ENCODE assay signal across 7 cellular contexts in genomic region chr3:125695688-125696087, GRCh38.
"Had no signal": no experiment of that assay in that cellular context is flagged by ENCODE, and none has a peak within 500 bp of the region (broad histone marks: within the 10 kb centered on the region; RNA-seq: fewer than 3 reads in every experiment).

No MANE protein-coding gene starts in this region.

- DNase-seq: H9, HCEC 1CT, IMR-90, KG1 had no signal

- H3K4me2 ChIP-seq: GM23338 had no signal

- H3K27ac ChIP-seq: HL-60 had no signal

- H3K4me3 ChIP-seq: GM23338, K562 had no signal

- ATAC-seq: GM23338, K562 had no signal

- H2AFZ ChIP-seq: GM23338 had no signal
